In genomic region chr1:216566809-216567208, GRCh38 we compare ENCODE assay signal across 10 cellular contexts.
DNase-seq lines count a peak whose midpoint lies in the region; ATAC-seq, FAIRE-seq and TF ChIP-seq lines count a peak whose summit lies in the region.
"Had no signal": no experiment of that assay in that cellular context is flagged by ENCODE, and none has a peak within 500 bp of the region (broad histone marks: within the 10 kb centered on the region; RNA-seq: fewer than 3 reads in every experiment).

No MANE protein-coding gene starts in this region.

- H3K27me3 ChIP-seq in WERI-Rb-1 (ENCODE audit: insufficient read depth, low read depth, severe bottlenecking) (no peaks in the 10 kb centered on the region), mesendoderm (ENCODE audit: insufficient read depth, low read length, poor library complexity) (no peaks in the 10 kb centered on the region)

- no peak overlapping the region for H3K56ac ChIP-seq in mesendoderm (ENCODE audit: low read length)

- no peak overlapping the region for H3K4me2 ChIP-seq in mesendoderm (ENCODE audit: low read length)

- H3K36me3 ChIP-seq in WERI-Rb-1 (peaks cover 35% of the 10 kb centered on the region), mesendoderm (ENCODE audit: control insufficient read depth, insufficient read depth, low read length) (no peaks in the 10 kb centered on the region)

- no peak overlapping the region for H2BK120ac ChIP-seq in mesendoderm (ENCODE audit: low read depth, low read length)

- H3K27ac ChIP-seq in WERI-Rb-1: peak overlapping the region; percentile 5; the same call in 1 of the 2 replicates
- H3K27ac ChIP-seq in mesendoderm (ENCODE audit: low read depth, low read length): no peak overlapping the region

- no peak for TF ChIP-seq POLR2A in GM12891 (IDR thresholded peaks at IDR 0.05; ENCODE audit: low read depth, low read length)

- no peaks in the 10 kb centered on the region for H3K4me1 ChIP-seq in mesendoderm (ENCODE audit: control insufficient read depth, low read depth, low read length)

- H4K5ac ChIP-seq in mesendoderm (ENCODE audit: low read length): no peak overlapping the region

- no peaks in the 10 kb centered on the region for H3K9me3 ChIP-seq in WERI-Rb-1 (ENCODE audit: severe bottlenecking)

- no peak overlapping the region for H3K18ac ChIP-seq in mesendoderm (ENCODE audit: low read length)

- H2BK5ac ChIP-seq in mesendoderm (ENCODE audit: low read length): no peak overlapping the region

- H2BK15ac ChIP-seq in mesendoderm (replicated peaks; ENCODE audit: low read depth): no peak overlapping the region

- no peak overlapping the region for H3K4me3 ChIP-seq in WERI-Rb-1 (ENCODE audit: low read depth, low read length)
- no peak overlapping the region for H3K4me3 ChIP-seq in mesendoderm (ENCODE audit: low read length)

- TF ChIP-seq CTCF in WERI-Rb-1 (IDR thresholded peaks at IDR 0.05; ENCODE audit: low read depth, low read length): peak; percentile 60

- no peak overlapping the region for H4K8ac ChIP-seq in mesendoderm (ENCODE audit: low read depth, low read length)

- H2AK5ac ChIP-seq in mesendoderm (ENCODE audit: low read length): no peak overlapping the region

- no peak overlapping the region for H3K4ac ChIP-seq in mesendoderm (ENCODE audit: low read depth, low read length)

- H3K79me2 ChIP-seq in mesendoderm (ENCODE audit: control insufficient read depth, insufficient read depth, low read length): no peaks in the 10 kb centered on the region

- no peak for FAIRE-seq in urothelium cell line (lab: Jason Lieb, UNC)
- FAIRE-seq in GM12891 (lab: Jason Lieb, UNC): no peak
- FAIRE-seq: A204.1 had no signal

- no peak for ATAC-seq in HG02678 (IDR thresholded peaks at IDR 0.05; ENCODE audit: unreplicated experiment)

- whole genome bisulfite sequencing in mesendoderm (ENCODE audit: extremely low coverage, insufficient coverage, low lambda C conversion rate): no CpG with 5 or more reads among the region's 2 CpGs

- peak; percentile 26 for DNase-seq in NCI-H1092 treated with DMSO at 0.1 percent for 48 hours (lab: John Stamatoyannopoulos, UW)
- no peak for DNase-seq in NCI-H1092 (lab: John Stamatoyannopoulos, UW)
- peak; percentile 24 for DNase-seq in HT-29 (ENCODE audit: low spot score)
- DNase-seq in WERI-Rb-1: peak; percentile 46
- DNase-seq in mesendoderm: peak; percentile 27
- DNase-seq in urothelium cell line (ENCODE audit: low spot score): no peak
- DNase-seq in GM12891 (ENCODE audit: insufficient read length, low spot score): no peak
- DNase-seq: T1000 had no signal

- no peaks in the 10 kb centered on the region for H3K79me1 ChIP-seq in mesendoderm (ENCODE audit: low read length)

- H3K23ac ChIP-seq in mesendoderm (ENCODE audit: low read length): no peak overlapping the region

- no peak overlapping the region for H3K9ac ChIP-seq in mesendoderm (ENCODE audit: low read length)

TF ChIP-seq in GM12891, 5 proteins besides CTCF, POLR2A, EP300 and RAD21:
- TF ChIP-seq TAF1 (IDR thresholded peaks at IDR 0.05; ENCODE audit: low read depth, low read length): no peak
- no peak for TF ChIP-seq POLR2AphosphoS5 (IDR thresholded peaks at IDR 0.05; ENCODE audit: low read depth, low read length)
- no peak for TF ChIP-seq SPI1 (IDR thresholded peaks at IDR 0.05; ENCODE audit: low read depth, low read length)
- TF ChIP-seq PAX5 (IDR thresholded peaks at IDR 0.05; ENCODE audit: insufficient read depth, low read length, severe bottlenecking): no peak
- no peak for TF ChIP-seq POU2F2 (IDR thresholded peaks at IDR 0.05; ENCODE audit: low read depth, low read length)

Comparison
In these comparisons a context has a peak if more than half of its experiments do, and no peak if none do; other contexts are left out.
1. DNase-seq: peak in NCI-H1092 treated with DMSO at 0.1 percent for 48 hours (single experiment), HT-29 (single experiment), WERI-Rb-1 (single experiment) and mesendoderm (single experiment); none in NCI-H1092 (single experiment), urothelium cell line (single experiment) and GM12891 (single experiment).